ENCODE assay signal across 1 cellular context in the genomic region with DNA sequence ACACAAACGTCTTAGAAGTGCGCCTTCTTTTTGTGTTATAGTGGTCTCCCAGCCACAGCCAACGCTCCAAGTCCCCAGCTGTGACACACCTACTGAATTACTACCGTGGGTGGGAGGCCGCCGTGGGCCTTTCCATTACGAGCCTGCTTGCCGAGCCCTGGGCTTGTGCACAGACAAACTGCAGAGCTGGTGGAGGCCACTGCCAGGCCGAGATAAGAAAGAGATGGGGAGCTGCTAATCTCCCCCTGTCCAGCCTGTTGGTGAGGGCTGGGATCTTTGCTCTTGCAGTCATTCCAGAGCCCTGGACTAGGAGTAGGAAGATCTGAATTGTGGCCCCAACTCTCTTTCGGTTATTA.
TF ChIP-seq lines count a peak whose summit lies in the region.

No MANE protein-coding gene starts in this region.

TF ChIP-seq in K562, 482 proteins besides CTCF, POLR2A, EP300 and RAD21 (continued from another document and continues in another):
- TF ChIP-seq MYC (IDR thresholded peaks at IDR 0.05; ENCODE audit: low read depth, low read length) (peak; percentile 40; the same call in 1 of the 2 replicates), MYC (CRISPR knock-in tag; IDR thresholded peaks at IDR 0.05; ENCODE audit: borderline replicate concordance, low read depth) (no peak), TEAD4 (IDR thresholded peaks at IDR 0.05; ENCODE audit: low read length) (peak; percentile 96), TEAD4 (CRISPR knock-in tag; IDR thresholded peaks at IDR 0.05; ENCODE audit: borderline replicate concordance) (no peak), SMC3 (conservative IDR thresholded peaks at IDR 0.05; ENCODE audit: insufficient read depth, low read depth, low read length) (no peak), ZNF197 (CRISPR knock-in tag; IDR thresholded peaks at IDR 0.05; ENCODE audit: low read depth) (no peak), ZNF668 (CRISPR knock-in tag; IDR thresholded peaks at IDR 0.05) (no peak), RBFOX2 (IDR thresholded peaks at IDR 0.05; ENCODE audit: low read depth, low read length) (no peak; the same call in 1 of the 2 replicates), MCM2 (IDR thresholded peaks at IDR 0.05; ENCODE audit: low read depth) (no peak), PCBP2 (IDR thresholded peaks at IDR 0.05; ENCODE audit: low read depth, low read length, poor library complexity, severe bottlenecking) (no peak), RB1 (IDR thresholded peaks at IDR 0.05; ENCODE audit: low read depth) (no peak), ZKSCAN3 (CRISPR knock-in tag; IDR thresholded peaks at IDR 0.05) (no peak), RFX5 (IDR thresholded peaks at IDR 0.05; ENCODE audit: low read depth, low read length) (no peak), ZSCAN29 (IDR thresholded peaks at IDR 0.05) (0 out of 2 replicates have a peak, but pooled peaks have one; percentile 2), ZNF586 (CRISPR knock-in tag; conservative IDR thresholded peaks at IDR 0.05) (no peak), NFXL1 (CRISPR knock-in tag; IDR thresholded peaks at IDR 0.05) (no peak), RBM25 (IDR thresholded peaks at IDR 0.05; ENCODE audit: low read depth, low read length, severe bottlenecking) (no peak), FOXA3 (CRISPR knock-in tag; conservative IDR thresholded peaks at IDR 0.05 in 1 of 2, IDR thresholded peaks at IDR 0.05 in 1 of 2) (peak in 1 of 2 experiments; percentile 64; a peak in 1 of 4 replicates), KAT8 (IDR thresholded peaks at IDR 0.05; ENCODE audit: low read depth) (no peak), ZNF57 (CRISPR knock-in tag; IDR thresholded peaks at IDR 0.05) (no peak), MCM5 (IDR thresholded peaks at IDR 0.05; ENCODE audit: low read depth) (no peak), BRCA1 (IDR thresholded peaks at IDR 0.05) (no peak), BRCA1 (CRISPR knock-in tag; IDR thresholded peaks at IDR 0.05) (no peak), GABPA (tag; conservative IDR thresholded peaks at IDR 0.05; ENCODE audit: low read depth) (no peak), MAZ (CRISPR knock-in tag; conservative IDR thresholded peaks at IDR 0.05 in 1 of 2, IDR thresholded peaks at IDR 0.05 in 1 of 2) (peak in 1 of 2 experiments; percentile 49; a peak in 1 of 4 replicates), ARNT (IDR thresholded peaks at IDR 0.05) (0 out of 4 replicates have a peak, but pooled peaks of 1 of the 2 experiments have one; percentile 26), ILF3 (IDR thresholded peaks at IDR 0.05; ENCODE audit: borderline replicate concordance) (no peak), ZFP1 (CRISPR knock-in tag; IDR thresholded peaks at IDR 0.05) (no peak), FOSL1 (tag; conservative IDR thresholded peaks at IDR 0.05) (peak; percentile 21), MTA1 (IDR thresholded peaks at IDR 0.05; ENCODE audit: borderline replicate concordance) (0 out of 2 replicates have a peak, but pooled peaks have one; percentile 48)
- TF ChIP-seq, protein P1, sequence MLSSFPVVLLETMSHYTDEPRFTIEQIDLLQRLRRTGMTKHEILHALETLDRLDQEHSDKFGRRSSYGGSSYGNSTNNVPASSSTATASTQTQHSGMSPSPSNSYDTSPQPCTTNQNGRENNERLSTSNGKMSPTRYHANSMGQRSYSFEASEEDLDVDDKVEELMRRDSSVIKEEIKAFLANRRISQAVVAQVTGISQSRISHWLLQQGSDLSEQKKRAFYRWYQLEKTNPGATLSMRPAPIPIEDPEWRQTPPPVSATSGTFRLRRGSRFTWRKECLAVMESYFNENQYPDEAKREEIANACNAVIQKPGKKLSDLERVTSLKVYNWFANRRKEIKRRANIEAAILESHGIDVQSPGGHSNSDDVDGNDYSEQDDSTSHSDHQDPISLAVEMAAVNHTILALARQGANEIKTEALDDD (IDR thresholded peaks at IDR 0.05), result no peak
- TF ChIP-seq, protein P2, sequence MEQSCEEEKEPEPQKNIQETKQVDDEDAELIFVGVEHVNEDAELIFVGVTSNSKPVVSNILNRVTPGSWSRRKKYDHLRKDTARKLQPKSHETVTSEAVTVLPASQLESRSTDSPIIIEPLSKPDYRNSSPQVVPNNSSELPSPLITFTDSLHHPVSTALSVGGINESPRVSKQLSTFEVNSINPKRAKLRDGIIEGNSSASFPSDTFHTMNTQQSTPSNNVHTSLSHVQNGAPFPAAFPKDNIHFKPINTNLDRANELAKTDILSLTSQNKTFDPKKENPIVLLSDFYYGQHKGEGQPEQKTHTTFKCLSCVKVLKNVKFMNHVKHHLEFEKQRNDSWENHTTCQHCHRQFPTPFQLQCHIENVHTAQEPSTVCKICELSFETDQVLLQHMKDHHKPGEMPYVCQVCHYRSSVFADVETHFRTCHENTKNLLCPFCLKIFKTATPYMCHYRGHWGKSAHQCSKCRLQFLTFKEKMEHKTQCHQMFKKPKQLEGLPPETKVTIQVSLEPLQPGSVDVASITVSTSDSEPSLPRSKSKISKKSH (CRISPR knock-in tag; IDR thresholded peaks at IDR 0.05), result no peak
- TF ChIP-seq, protein P3, sequence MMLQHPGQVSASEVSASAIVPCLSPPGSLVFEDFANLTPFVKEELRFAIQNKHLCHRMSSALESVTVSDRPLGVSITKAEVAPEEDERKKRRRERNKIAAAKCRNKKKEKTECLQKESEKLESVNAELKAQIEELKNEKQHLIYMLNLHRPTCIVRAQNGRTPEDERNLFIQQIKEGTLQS (IDR thresholded peaks at IDR 0.05), result 0 out of 2 replicates have a peak, but pooled peaks have one; percentile 8
- TF ChIP-seq, protein P3 (CRISPR knock-in tag; conservative IDR thresholded peaks at IDR 0.05), result no peak
- TF ChIP-seq, protein P4, sequence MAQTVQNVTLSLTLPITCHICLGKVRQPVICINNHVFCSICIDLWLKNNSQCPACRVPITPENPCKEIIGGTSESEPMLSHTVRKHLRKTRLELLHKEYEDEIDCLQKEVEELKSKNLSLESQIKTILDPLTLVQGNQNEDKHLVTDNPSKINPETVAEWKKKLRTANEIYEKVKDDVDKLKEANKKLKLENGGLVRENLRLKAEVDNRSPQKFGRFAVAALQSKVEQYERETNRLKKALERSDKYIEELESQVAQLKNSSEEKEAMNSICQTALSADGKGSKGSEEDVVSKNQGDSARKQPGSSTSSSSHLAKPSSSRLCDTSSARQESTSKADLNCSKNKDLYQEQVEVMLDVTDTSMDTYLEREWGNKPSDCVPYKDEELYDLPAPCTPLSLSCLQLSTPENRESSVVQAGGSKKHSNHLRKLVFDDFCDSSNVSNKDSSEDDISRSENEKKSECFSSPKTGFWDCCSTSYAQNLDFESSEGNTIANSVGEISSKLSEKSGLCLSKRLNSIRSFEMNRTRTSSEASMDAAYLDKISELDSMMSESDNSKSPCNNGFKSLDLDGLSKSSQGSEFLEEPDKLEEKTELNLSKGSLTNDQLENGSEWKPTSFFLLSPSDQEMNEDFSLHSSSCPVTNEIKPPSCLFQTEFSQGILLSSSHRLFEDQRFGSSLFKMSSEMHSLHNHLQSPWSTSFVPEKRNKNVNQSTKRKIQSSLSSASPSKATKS (CRISPR knock-in tag; IDR thresholded peaks at IDR 0.05), result no peak
- TF ChIP-seq, protein P5, sequence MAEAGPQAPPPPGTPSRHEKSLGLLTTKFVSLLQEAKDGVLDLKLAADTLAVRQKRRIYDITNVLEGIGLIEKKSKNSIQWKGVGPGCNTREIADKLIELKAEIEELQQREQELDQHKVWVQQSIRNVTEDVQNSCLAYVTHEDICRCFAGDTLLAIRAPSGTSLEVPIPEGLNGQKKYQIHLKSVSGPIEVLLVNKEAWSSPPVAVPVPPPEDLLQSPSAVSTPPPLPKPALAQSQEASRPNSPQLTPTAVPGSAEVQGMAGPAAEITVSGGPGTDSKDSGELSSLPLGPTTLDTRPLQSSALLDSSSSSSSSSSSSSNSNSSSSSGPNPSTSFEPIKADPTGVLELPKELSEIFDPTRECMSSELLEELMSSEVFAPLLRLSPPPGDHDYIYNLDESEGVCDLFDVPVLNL (CRISPR knock-in tag; IDR thresholded peaks at IDR 0.05; ENCODE audit: low read depth), result no peak
- TF ChIP-seq, protein P6, sequence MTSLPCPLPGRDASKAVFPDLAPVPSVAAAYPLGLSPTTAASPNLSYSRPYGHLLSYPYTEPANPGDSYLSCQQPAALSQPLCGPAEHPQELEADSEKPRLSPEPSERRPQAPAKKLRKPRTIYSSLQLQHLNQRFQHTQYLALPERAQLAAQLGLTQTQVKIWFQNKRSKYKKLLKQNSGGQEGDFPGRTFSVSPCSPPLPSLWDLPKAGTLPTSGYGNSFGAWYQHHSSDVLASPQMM (CRISPR knock-in tag; IDR thresholded peaks at IDR 0.05), result no peak
- TF ChIP-seq, protein P7, sequence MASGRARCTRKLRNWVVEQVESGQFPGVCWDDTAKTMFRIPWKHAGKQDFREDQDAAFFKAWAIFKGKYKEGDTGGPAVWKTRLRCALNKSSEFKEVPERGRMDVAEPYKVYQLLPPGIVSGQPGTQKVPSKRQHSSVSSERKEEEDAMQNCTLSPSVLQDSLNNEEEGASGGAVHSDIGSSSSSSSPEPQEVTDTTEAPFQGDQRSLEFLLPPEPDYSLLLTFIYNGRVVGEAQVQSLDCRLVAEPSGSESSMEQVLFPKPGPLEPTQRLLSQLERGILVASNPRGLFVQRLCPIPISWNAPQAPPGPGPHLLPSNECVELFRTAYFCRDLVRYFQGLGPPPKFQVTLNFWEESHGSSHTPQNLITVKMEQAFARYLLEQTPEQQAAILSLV (tag; IDR thresholded peaks at IDR 0.05), result no peak
- TF ChIP-seq, protein P8, sequence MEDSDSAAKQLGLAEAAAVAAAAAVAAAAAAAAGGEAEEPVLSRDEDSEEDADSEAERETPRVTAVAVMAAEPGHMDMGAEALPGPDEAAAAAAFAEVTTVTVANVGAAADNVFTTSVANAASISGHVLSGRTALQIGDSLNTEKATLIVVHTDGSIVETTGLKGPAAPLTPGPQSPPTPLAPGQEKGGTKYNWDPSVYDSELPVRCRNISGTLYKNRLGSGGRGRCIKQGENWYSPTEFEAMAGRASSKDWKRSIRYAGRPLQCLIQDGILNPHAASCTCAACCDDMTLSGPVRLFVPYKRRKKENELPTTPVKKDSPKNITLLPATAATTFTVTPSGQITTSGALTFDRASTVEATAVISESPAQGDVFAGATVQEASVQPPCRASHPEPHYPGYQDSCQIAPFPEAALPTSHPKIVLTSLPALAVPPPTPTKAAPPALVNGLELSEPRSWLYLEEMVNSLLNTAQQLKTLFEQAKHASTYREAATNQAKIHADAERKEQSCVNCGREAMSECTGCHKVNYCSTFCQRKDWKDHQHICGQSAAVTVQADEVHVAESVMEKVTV (CRISPR knock-in tag; IDR thresholded peaks at IDR 0.05), result no peak
- TF ChIP-seq, protein P9, sequence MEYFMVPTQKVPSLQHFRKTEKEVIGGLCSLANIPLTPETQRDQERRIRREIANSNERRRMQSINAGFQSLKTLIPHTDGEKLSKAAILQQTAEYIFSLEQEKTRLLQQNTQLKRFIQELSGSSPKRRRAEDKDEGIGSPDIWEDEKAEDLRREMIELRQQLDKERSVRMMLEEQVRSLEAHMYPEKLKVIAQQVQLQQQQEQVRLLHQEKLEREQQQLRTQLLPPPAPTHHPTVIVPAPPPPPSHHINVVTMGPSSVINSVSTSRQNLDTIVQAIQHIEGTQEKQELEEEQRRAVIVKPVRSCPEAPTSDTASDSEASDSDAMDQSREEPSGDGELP (CRISPR knock-in tag; IDR thresholded peaks at IDR 0.05; ENCODE audit: borderline replicate concordance), result peak; percentile 89
- TF ChIP-seq, protein P10, sequence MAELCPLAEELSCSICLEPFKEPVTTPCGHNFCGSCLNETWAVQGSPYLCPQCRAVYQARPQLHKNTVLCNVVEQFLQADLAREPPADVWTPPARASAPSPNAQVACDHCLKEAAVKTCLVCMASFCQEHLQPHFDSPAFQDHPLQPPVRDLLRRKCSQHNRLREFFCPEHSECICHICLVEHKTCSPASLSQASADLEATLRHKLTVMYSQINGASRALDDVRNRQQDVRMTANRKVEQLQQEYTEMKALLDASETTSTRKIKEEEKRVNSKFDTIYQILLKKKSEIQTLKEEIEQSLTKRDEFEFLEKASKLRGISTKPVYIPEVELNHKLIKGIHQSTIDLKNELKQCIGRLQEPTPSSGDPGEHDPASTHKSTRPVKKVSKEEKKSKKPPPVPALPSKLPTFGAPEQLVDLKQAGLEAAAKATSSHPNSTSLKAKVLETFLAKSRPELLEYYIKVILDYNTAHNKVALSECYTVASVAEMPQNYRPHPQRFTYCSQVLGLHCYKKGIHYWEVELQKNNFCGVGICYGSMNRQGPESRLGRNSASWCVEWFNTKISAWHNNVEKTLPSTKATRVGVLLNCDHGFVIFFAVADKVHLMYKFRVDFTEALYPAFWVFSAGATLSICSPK (IDR thresholded peaks at IDR 0.05; ENCODE audit: borderline replicate concordance), result no peak
- TF ChIP-seq, protein P11, sequence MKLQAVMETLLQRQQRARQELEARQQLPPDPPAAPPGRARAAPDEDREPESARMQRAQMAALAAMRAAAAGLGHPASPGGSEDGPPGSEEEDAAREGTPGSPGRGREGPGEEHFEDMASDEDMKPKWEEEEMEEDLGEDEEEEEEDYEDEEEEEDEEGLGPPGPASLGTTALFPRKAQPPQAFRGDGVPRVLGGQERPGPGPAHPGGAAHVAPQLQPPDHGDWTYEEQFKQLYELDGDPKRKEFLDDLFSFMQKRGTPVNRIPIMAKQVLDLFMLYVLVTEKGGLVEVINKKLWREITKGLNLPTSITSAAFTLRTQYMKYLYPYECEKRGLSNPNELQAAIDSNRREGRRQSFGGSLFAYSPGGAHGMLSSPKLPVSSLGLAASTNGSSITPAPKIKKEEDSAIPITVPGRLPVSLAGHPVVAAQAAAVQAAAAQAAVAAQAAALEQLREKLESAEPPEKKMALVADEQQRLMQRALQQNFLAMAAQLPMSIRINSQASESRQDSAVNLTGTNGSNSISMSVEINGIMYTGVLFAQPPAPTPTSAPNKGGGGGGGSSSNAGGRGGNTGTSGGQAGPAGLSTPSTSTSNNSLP (IDR thresholded peaks at IDR 0.05; ENCODE audit: borderline replicate concordance, low read depth, low read length), result no peak
